Comparison of ENCODE assay signal across 12 cellular contexts in the genomic region with DNA sequence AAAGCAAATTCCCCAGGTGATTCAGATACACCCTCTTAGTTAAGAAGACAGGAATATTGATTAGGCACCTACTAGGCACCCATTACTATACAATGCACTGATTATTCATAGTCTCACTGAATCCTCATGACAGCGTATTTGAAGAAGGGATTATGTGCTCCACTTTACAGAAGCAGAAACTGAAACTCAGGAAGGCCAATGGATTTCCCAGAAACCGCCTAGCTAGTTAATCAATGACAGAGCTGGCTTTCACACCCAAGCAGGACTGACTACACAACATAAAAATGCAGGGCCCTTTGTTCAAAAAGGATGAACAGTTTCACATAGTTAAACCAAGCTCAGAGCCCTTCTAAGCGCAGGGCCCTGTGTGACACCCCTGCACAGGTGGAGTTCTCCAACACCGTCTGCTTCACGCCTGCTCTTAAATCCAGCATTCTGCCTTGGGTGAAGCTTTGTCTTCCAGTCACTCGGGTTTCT.
DNase-seq lines count a peak whose midpoint lies in the region; ATAC-seq and TF ChIP-seq lines count a peak whose summit lies in the region.
"Had no signal": no experiment of that assay in that cellular context is flagged by ENCODE, and none has a peak within 500 bp of the region (broad histone marks: within the 10 kb centered on the region; RNA-seq: fewer than 3 reads in every experiment).

No MANE protein-coding gene starts in this region.

- ATAC-seq in Right ventricle myocardium superior (ENCODE audit: poor library complexity) (peak; percentile 18), left ventricle myocardium superior (no peak), right lobe of liver (peak; percentile 94 to 98 (median 95)), HG02870 (IDR thresholded peaks at IDR 0.05; ENCODE audit: unreplicated experiment) (no peak)

- intact Hi-C loops in Right ventricle myocardium superior (cut with DNase I): no loop called here
- intact Hi-C loops in left ventricle myocardium superior (cut with micrococcal nuclease): no loop called here
- intact Hi-C loops in right lobe of liver (cut with DNase I): no loop called here

- H3K9ac ChIP-seq in endocrine pancreas (ENCODE audit: control insufficient read depth, insufficient read depth, low read length): peak overlapping the region; percentile 34

- H3K9me3 ChIP-seq in endocrine pancreas (ENCODE audit: control insufficient read depth, low read length) (no peaks in the 10 kb centered on the region), right lobe of liver (no peaks in the 10 kb centered on the region), tibial nerve (no peaks in the 10 kb centered on the region)

- H3K4me3 ChIP-seq in endocrine pancreas (ENCODE audit: control insufficient read depth, insufficient read depth, low read length): peak overlapping the region; percentile 29
- H3K4me3 ChIP-seq in right lobe of liver: peak overlapping the region in 1 of 3 donors; percentile 11
- no peak overlapping the region for H3K4me3 ChIP-seq in tibial nerve
- H3K4me3 ChIP-seq: SJCRH30 had no signal

- H3K36me3 ChIP-seq in endocrine pancreas (ENCODE audit: control insufficient read depth, insufficient read depth, low read length) (no peaks in the 10 kb centered on the region), right lobe of liver (no peaks in the 10 kb centered on the region), tibial nerve (no peaks in the 10 kb centered on the region)
- H3K36me3 ChIP-seq: SJCRH30 had no signal

- H3K27ac ChIP-seq in right lobe of liver: peak overlapping the region; percentile 34 to 73 (median 48)
- no peak overlapping the region for H3K27ac ChIP-seq in tibial nerve
- H3K27ac ChIP-seq: SJCRH30 had no signal

- TF ChIP-seq EP300 in tibial nerve (IDR thresholded peaks at IDR 0.05): no peak

- WGBS in right lobe of liver (ENCODE audit: insufficient coverage, low coverage, low lambda C conversion rate, missing lambda C conversion rate): 31% methylated on average over 5 of the region's 6 CpGs
- 85 to 88% methylated on average over 6 of the region's 6 CpGs for WGBS in tibial nerve, 2 donors

- TF ChIP-seq CTCF in right lobe of liver (IDR thresholded peaks at IDR 0.05) (no peak), tibial nerve (IDR thresholded peaks at IDR 0.05) (no peak)

- H3K4me1 ChIP-seq in endocrine pancreas (ENCODE audit: control insufficient read depth, insufficient read depth, low read length) (peaks cover 7% of the 10 kb centered on the region), right lobe of liver (peaks cover 0 to 11% (median 3%) of the 10 kb centered on the region in 4 donors), tibial nerve (no peaks in the 10 kb centered on the region)
- H3K4me1 ChIP-seq: SJCRH30 had no signal

- peak; percentile 11 for TF ChIP-seq POLR2A in right lobe of liver (IDR thresholded peaks at IDR 0.05)
- no peak for TF ChIP-seq POLR2A in tibial nerve (IDR thresholded peaks at IDR 0.05)

- no peak for DNase-seq in Right ventricle myocardium superior
- DNase-seq in left ventricle myocardium superior: no peak
- peak in 1 of 3 donors; percentile 61 for DNase-seq in right lobe of liver
- DNase-seq in activated CD4-positive, alpha-beta T cell treated with anti-CD3 and anti-CD28 coated beads, Interleukin-2, amount 50 U/mL, for 4 hours: no peak
- DNase-seq in stimulated activated CD4-positive, alpha-beta T cell treated with anti-CD3 and anti-CD28 coated beads, Interleukin-4, amount 100 ng/mL, for 24 hours: no peak
- no peak for DNase-seq in tibial nerve (ENCODE audit: low spot score in 2 of 2)
- DNase-seq: DMS153, midbrain, NCI-H1436, SJCRH30 had no signal

- H3K27me3 ChIP-seq in endocrine pancreas (ENCODE audit: control insufficient read depth, insufficient read depth, low read length): no peaks in the 10 kb centered on the region
- H3K27me3 ChIP-seq in right lobe of liver: no peaks in the 10 kb centered on the region
- no peaks in the 10 kb centered on the region for H3K27me3 ChIP-seq in tibial nerve
- H3K27me3 ChIP-seq: SJCRH30 had no signal

Comparison
In these comparisons a context has a peak if more than half of its experiments do, and no peak if none do; other contexts are left out.
1. ATAC-seq: peak in Right ventricle myocardium superior (single experiment) and right lobe of liver (4 of 4); none in left ventricle myocardium superior (single experiment) and HG02870 (single experiment).
2. H3K27ac ChIP-seq: peak in right lobe of liver (3 of 3); none in tibial nerve (0 of 4).